17 cellular contexts compared by ENCODE assay signal in genomic region chr9:36503172-36504153, GRCh38.
DNase-seq lines count a peak whose midpoint lies in the region; ATAC-seq, FAIRE-seq and TF ChIP-seq lines count a peak whose summit lies in the region.
"Had no signal": no experiment of that assay in that cellular context is flagged by ENCODE, and none has a peak within 500 bp of the region (broad histone marks: within the 10 kb centered on the region; RNA-seq: fewer than 3 reads in every experiment).

No MANE protein-coding gene starts in this region.

- H3K36me3 Mint-ChIP-seq in CD4-positive, alpha-beta memory T cell: no peaks in the 10 kb centered on the region
- H3K36me3 Mint-ChIP-seq in activated T-helper 17 cell treated with anti-CD3 and anti-CD28 coated beads, Interleukin-2, amount 50 U/mL, for 72 hours (ENCODE audit: low read depth): no peaks in the 10 kb centered on the region
- H3K36me3 Mint-ChIP-seq in nephron (ENCODE audit: low read depth): no peaks in the 10 kb centered on the region

- ATAC-seq in activated T-helper 17 cell treated with anti-CD3 and anti-CD28 coated beads, Interleukin-2, amount 50 U/mL, for 72 hours (replicated peaks): peak; percentile 59
- ATAC-seq in GM18505 (IDR thresholded peaks at IDR 0.05; ENCODE audit: unreplicated experiment): no peak

- 71 to 79% methylated on average over 6 of the region's 6 CpGs for WGBS in esophagus squamous epithelium, 2 donors

- TF ChIP-seq POLR2A in GM18505 (IDR thresholded peaks at IDR 0.05; ENCODE audit: borderline replicate concordance, extremely low read depth, insufficient read depth, insufficient read length): no peak
- TF ChIP-seq POLR2A in esophagus squamous epithelium (IDR thresholded peaks at IDR 0.05): no peak

- no peak overlapping the region for H3K27ac ChIP-seq in CD4-positive, alpha-beta memory T cell (ENCODE audit: low read depth, low read length)
- H3K27ac ChIP-seq in esophagus squamous epithelium (no peak overlapping the region), left ventricle myocardium inferior (replicated peaks) (no peak overlapping the region)
- H3K27ac ChIP-seq: colonic mucosa, SJSA1, tibial artery had no signal

- no peaks in the 10 kb centered on the region for H3K9me3 Mint-ChIP-seq in CD4-positive, alpha-beta memory T cell
- H3K9me3 Mint-ChIP-seq in activated T-helper 17 cell treated with anti-CD3 and anti-CD28 coated beads, Interleukin-2, amount 50 U/mL, for 72 hours: no peaks in the 10 kb centered on the region
- no peaks in the 10 kb centered on the region for H3K9me3 Mint-ChIP-seq in nephron
- H3K9me3 Mint-ChIP-seq: CD8-positive, alpha-beta memory T cell had no signal

- H3K27me3 Mint-ChIP-seq in CD4-positive, alpha-beta memory T cell: no peaks in the 10 kb centered on the region
- no peaks in the 10 kb centered on the region for H3K27me3 Mint-ChIP-seq in activated T-helper 17 cell treated with anti-CD3 and anti-CD28 coated beads, Interleukin-2, amount 50 U/mL, for 72 hours
- peaks cover 5% of the 10 kb centered on the region for H3K27me3 Mint-ChIP-seq in nephron (ENCODE audit: low read depth)

- H3K4me1 Mint-ChIP-seq in CD4-positive, alpha-beta memory T cell: peaks cover 7 to 13% (median 9%) of the 10 kb centered on the region in 4 donors
- H3K4me1 Mint-ChIP-seq in activated T-helper 17 cell treated with anti-CD3 and anti-CD28 coated beads, Interleukin-2, amount 50 U/mL, for 72 hours: peaks cover 11% of the 10 kb centered on the region
- H3K4me1 Mint-ChIP-seq in nephron: peaks cover 12% of the 10 kb centered on the region

- POLR2A ChIA-PET in CD4-positive, alpha-beta memory T cell (lab: Charles Lee; ENCODE audit: partially characterized antibody): interaction anchor here (1.0 kb wide), 1 partner anchor 16 kb away, joined by 6 read pairs; no protein-coding TSS in a partner anchor

- H3K9me3 ChIP-seq in CD4-positive, alpha-beta memory T cell (ENCODE audit: control insufficient read depth in 1 of 2, low read length in 2 of 2): no peaks in the 10 kb centered on the region
- H3K9me3 ChIP-seq in esophagus squamous epithelium: no peaks in the 10 kb centered on the region
- no peaks in the 10 kb centered on the region for H3K9me3 ChIP-seq in left ventricle myocardium inferior (replicated peaks)
- H3K9me3 ChIP-seq: colonic mucosa, SJSA1, tibial artery had no signal

- no peaks in the 10 kb centered on the region for H3K36me3 ChIP-seq in CD4-positive, alpha-beta memory T cell (ENCODE audit: insufficient read depth, low read length)
- H3K36me3 ChIP-seq in esophagus squamous epithelium (no peaks in the 10 kb centered on the region), left ventricle myocardium inferior (no peaks in the 10 kb centered on the region)
- H3K36me3 ChIP-seq: colonic mucosa, SJSA1, tibial artery had no signal

- CTCF ChIA-PET in CD4-positive, alpha-beta memory T cell (lab: Charles Lee; ENCODE audit: partially characterized antibody): interaction anchor here (0.8 to 1.5 kb wide), 3 partner anchors 52 to 96 kb away, joined by 3 to 7 read pairs (median 6); no protein-coding TSS in a partner anchor

- peak; percentile 40 for FAIRE-seq in HTR-8/SVneo (lab: Jason Lieb, UNC)
- FAIRE-seq: GM19239, kidney had no signal

- peak overlapping the region in 5 of 7 donors; percentile 10 to 79 (median 37) for H3K27ac Mint-ChIP-seq in CD4-positive, alpha-beta memory T cell
- peak overlapping the region; percentile 23 for H3K27ac Mint-ChIP-seq in activated T-helper 17 cell treated with anti-CD3 and anti-CD28 coated beads, Interleukin-2, amount 50 U/mL, for 72 hours
- peak overlapping the region in 2 of 3 experiments; percentile 26 to 51 for H3K27ac Mint-ChIP-seq in nephron
- H3K27ac Mint-ChIP-seq: progenitor cell of endocrine pancreas had no signal

- peak overlapping the region in 2 of 8 donors; percentile 1 to 43 for H3K4me3 Mint-ChIP-seq in CD4-positive, alpha-beta memory T cell
- no peak overlapping the region for H3K4me3 Mint-ChIP-seq in activated T-helper 17 cell treated with anti-CD3 and anti-CD28 coated beads, Interleukin-2, amount 50 U/mL, for 72 hours
- no peak overlapping the region for H3K4me3 Mint-ChIP-seq in nephron

- H3K4me1 ChIP-seq in CD4-positive, alpha-beta memory T cell (ENCODE audit: insufficient read depth, low read length): peaks cover 9% of the 10 kb centered on the region
- H3K4me1 ChIP-seq in esophagus squamous epithelium: no peaks in the 10 kb centered on the region
- no peaks in the 10 kb centered on the region for H3K4me1 ChIP-seq in left ventricle myocardium inferior
- H3K4me1 ChIP-seq: colonic mucosa, SJSA1, tibial artery had no signal

- no peak for DNase-seq in CD4-positive, alpha-beta memory T cell
- no peak for DNase-seq in HTR-8/SVneo (ENCODE audit: insufficient read length, low spot score)
- no peak for DNase-seq in cerebellum (ENCODE audit: low spot score)
- DNase-seq in esophagus squamous epithelium (lab: John Stamatoyannopoulos, UW): no peak
- no peak for DNase-seq in left ventricle myocardium inferior
- DNase-seq: colonic mucosa, head of caudate nucleus, kidney, NCI-H2029, tibial artery had no signal

- no peak overlapping the region for H3K4me3 ChIP-seq in CD4-positive, alpha-beta memory T cell (ENCODE audit: low read length in 2 of 2)
- H3K4me3 ChIP-seq in esophagus squamous epithelium: no peak overlapping the region
- H3K4me3 ChIP-seq in left ventricle myocardium inferior: no peak overlapping the region
- H3K4me3 ChIP-seq: colonic mucosa, SJSA1, tibial artery had no signal

- no peaks in the 10 kb centered on the region for H3K27me3 ChIP-seq in CD4-positive, alpha-beta memory T cell (ENCODE audit: insufficient read depth, low read length)
- H3K27me3 ChIP-seq in esophagus squamous epithelium: peaks cover 0 to 4% (median 0%) of the 10 kb centered on the region in 4 donors
- no peaks in the 10 kb centered on the region for H3K27me3 ChIP-seq in left ventricle myocardium inferior (ENCODE audit: low read depth)
- H3K27me3 ChIP-seq: colonic mucosa, SJSA1, tibial artery had no signal

- intact Hi-C loops in CD4-positive, alpha-beta memory T cell (cut with micrococcal nuclease): no loop called here
- intact Hi-C loops in esophagus squamous epithelium (cut with DNase I): no loop called here
- intact Hi-C loops in left ventricle myocardium inferior (cut with micrococcal nuclease): no loop called here

- TF ChIP-seq CTCF in nephron (IDR thresholded peaks at IDR 0.05; ENCODE audit: unreplicated experiment in 3 of 3) (no peak), esophagus squamous epithelium (IDR thresholded peaks at IDR 0.05) (no peak), left ventricle myocardium inferior (IDR thresholded peaks at IDR 0.05; ENCODE audit: borderline replicate concordance) (no peak)
